In the genomic region with DNA sequence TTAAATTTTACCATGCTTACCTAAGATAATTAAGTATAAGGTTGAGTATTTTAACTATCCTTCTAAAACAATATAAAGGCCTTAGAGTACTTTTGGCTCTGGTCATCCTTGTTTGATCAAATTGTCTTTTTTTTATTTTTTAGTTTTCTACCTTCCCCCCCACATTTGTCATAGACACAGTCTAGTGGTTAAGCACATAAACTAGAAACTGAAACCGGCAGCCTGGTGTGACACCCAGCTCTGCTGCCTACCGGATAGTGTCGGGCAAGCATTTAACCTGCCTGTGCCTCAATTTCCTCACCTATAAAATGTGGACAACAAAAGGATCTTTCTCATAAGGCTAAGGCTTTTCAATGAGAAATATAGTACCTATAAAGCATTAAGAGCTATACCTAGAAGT, we compare ENCODE assay signal across 8 cellular contexts. TPM values are rescaled to one million over a fixed set of nuclear protein-coding genes. Genes with fewer than 3 reads are reported as not detected.
DNase-seq lines count a peak whose midpoint lies in the region; ATAC-seq and TF ChIP-seq lines count a peak whose summit lies in the region.

No MANE protein-coding gene starts in this region.

- DNase-seq in Karpas-422 (peak; percentile 86), NCI-H1105 treated with DMSO at 0.1 percent for 48 hours (lab: John Stamatoyannopoulos, UW) (no peak), amniotic stem cell (lab: John Stamatoyannopoulos, UW) (no peak), gastrocnemius medialis (no peak)
- DNase-seq in activated T-helper 2 cell treated with anti-CD3 and anti-CD28 coated beads, Interferon-gamma antibody, Interleukin-2, Interleukin-4, amounts not matched to agents 10 μg/mL and 5 μg/mL and 100 μg/mL, durations not matched to agents 14 hours and 24 hours and 36 hours (ENCODE audit: low spot score), result peak; percentile 48
- peak; percentile 38 to 51 (median 46) for DNase-seq in stimulated activated CD4-positive, alpha-beta T cell treated with anti-CD3 and anti-CD28 coated beads, TNF-alpha, amount 100 ng/mL, for 24 hours (ENCODE audit: low read depth in 3 of 3)

- H3K36me3 ChIP-seq in BLaER1 treated with 17β-estradiol and CSF1 and Interleukin-3, amounts not matched to agents 10 nM and 100 nM, result peaks cover 23 to 67% (median 46%) of the 10 kb centered on the region in 11 experiments
- H3K36me3 ChIP-seq in Karpas-422 (ENCODE audit: insufficient read depth, low read length) (peaks cover 26% of the 10 kb centered on the region), gastrocnemius medialis (no peaks in the 10 kb centered on the region)

- peak overlapping the region in 1 of 11 experiments; percentile 47; a peak in 1 of 22 replicates for H3K9ac ChIP-seq in BLaER1 treated with 17β-estradiol and CSF1 and Interleukin-3, amounts not matched to agents 10 nM and 100 nM
- H3K9ac ChIP-seq in Karpas-422 (ENCODE audit: low read length), result peak overlapping the region; percentile 67

- H3K27me3 ChIP-seq in BLaER1 treated with 17β-estradiol and CSF1 and Interleukin-3, amounts not matched to agents 10 nM and 100 nM, result no peaks in the 10 kb centered on the region
- no peaks in the 10 kb centered on the region for H3K27me3 ChIP-seq in Karpas-422 (ENCODE audit: low read length)
- H3K27me3 ChIP-seq in gastrocnemius medialis, result no peaks in the 10 kb centered on the region

- peak overlapping the region; percentile 83 for H3K27ac Mint-ChIP-seq in activated T-helper 2 cell treated with anti-CD3 and anti-CD28 coated beads, Interferon-gamma antibody, Interleukin-2, Interleukin-4, amounts not matched to agents 10 μg/mL and 5 μg/mL and 100 μg/mL, durations not matched to agents 14 hours and 24 hours and 36 hours

- peaks cover 0 to 19% (median 0%) of the 10 kb centered on the region in 11 experiments; a peak in 7 of 22 replicates for H4K20me1 ChIP-seq in BLaER1 treated with 17β-estradiol and CSF1 and Interleukin-3, amounts not matched to agents 10 nM and 100 nM
- H4K20me1 ChIP-seq in Karpas-422 (ENCODE audit: insufficient read depth, low read depth, low read length), result no peaks in the 10 kb centered on the region

- H3K36me3 Mint-ChIP-seq in activated T-helper 2 cell treated with anti-CD3 and anti-CD28 coated beads, Interferon-gamma antibody, Interleukin-2, Interleukin-4, amounts not matched to agents 10 μg/mL and 5 μg/mL and 100 μg/mL, durations not matched to agents 14 hours and 24 hours and 36 hours (ENCODE audit: low read depth), result peaks cover 9% of the 10 kb centered on the region

- peak overlapping the region; percentile 54 for H3K4me3 Mint-ChIP-seq in activated T-helper 2 cell treated with anti-CD3 and anti-CD28 coated beads, Interferon-gamma antibody, Interleukin-2, Interleukin-4, amounts not matched to agents 10 μg/mL and 5 μg/mL and 100 μg/mL, durations not matched to agents 14 hours and 24 hours and 36 hours (ENCODE audit: low read depth)

- in situ Hi-C loops in gastrocnemius medialis (cut with MboI; ENCODE audit: low sequenced_read_pairs in 4 of 4), result no loop called here

- peaks cover 12 to 38% (median 30%) of the 10 kb centered on the region in 11 experiments for H3K9me3 ChIP-seq in BLaER1 treated with 17β-estradiol and CSF1 and Interleukin-3, amounts not matched to agents 10 nM and 100 nM (replicated peaks in 1 of 11)
- no peaks in the 10 kb centered on the region for H3K9me3 ChIP-seq in Karpas-422 (ENCODE audit: low read length)
- no peaks in the 10 kb centered on the region for H3K9me3 ChIP-seq in gastrocnemius medialis

- H3K27me3 Mint-ChIP-seq in activated T-helper 2 cell treated with anti-CD3 and anti-CD28 coated beads, Interferon-gamma antibody, Interleukin-2, Interleukin-4, amounts not matched to agents 10 μg/mL and 5 μg/mL and 100 μg/mL, durations not matched to agents 14 hours and 24 hours and 36 hours (ENCODE audit: low read depth), result no peaks in the 10 kb centered on the region

- no peaks in the 10 kb centered on the region for H3K9me2 ChIP-seq in Karpas-422 (replicated peaks; ENCODE audit: insufficient read depth, low read length)

- no peak for TF ChIP-seq POLR2A in gastrocnemius medialis (IDR thresholded peaks at IDR 0.05)

- peak overlapping the region in 1 of 11 experiments; percentile 5; a peak in 1 of 22 replicates for H3K27ac ChIP-seq in BLaER1 treated with 17β-estradiol and CSF1 and Interleukin-3, amounts not matched to agents 10 nM and 100 nM
- H3K27ac ChIP-seq in Karpas-422 (ENCODE audit: low read length) (peak overlapping the region; percentile 96), gastrocnemius medialis (no peak overlapping the region)

- peak overlapping the region; percentile 43 to 81 (median 60); a peak in 21 of 22 replicates for H3K4me2 ChIP-seq in BLaER1 treated with 17β-estradiol and CSF1 and Interleukin-3, amounts not matched to agents 10 nM and 100 nM
- peak overlapping the region; percentile 99 for H3K4me2 ChIP-seq in Karpas-422 (ENCODE audit: low read depth, low read length, poor library complexity, severe bottlenecking)

- intact Hi-C loops in activated T-helper 2 cell treated with anti-CD3 and anti-CD28 coated beads, Interferon-gamma antibody, Interleukin-2, Interleukin-4, amounts not matched to agents 10 μg/mL and 5 μg/mL and 100 μg/mL, durations not matched to agents 14 hours and 24 hours and 36 hours (cut with micrococcal nuclease), result loop anchor here (2.0 kb wide), 2 partner anchors 54 to 58 kb away; no protein-coding TSS in a partner anchor
- intact Hi-C loops in gastrocnemius medialis (cut with DNase I; ENCODE audit: low total_unique reads), result no loop called here

- no peak overlapping the region for H2AFZ ChIP-seq in Karpas-422 (ENCODE audit: low read length)

- peaks cover 89% of the 10 kb centered on the region for H3K79me2 ChIP-seq in Karpas-422 (ENCODE audit: low read length)

- no peak overlapping the region; a peak in 1 of 20 replicates for H3K4me3 ChIP-seq in BLaER1 treated with 17β-estradiol and CSF1 and Interleukin-3, amounts not matched to agents 10 nM and 100 nM
- peak overlapping the region; percentile 65 for H3K4me3 ChIP-seq in Karpas-422 (ENCODE audit: low read length)
- peak overlapping the region in 1 of 4 donors; percentile 10 for H3K4me3 ChIP-seq in gastrocnemius medialis

- no peak for TF ChIP-seq CTCF in gastrocnemius medialis (IDR thresholded peaks at IDR 0.05 in 4 of 5, conservative IDR thresholded peaks at IDR 0.05 in 1 of 5)

- H3K4me1 Mint-ChIP-seq in activated T-helper 2 cell treated with anti-CD3 and anti-CD28 coated beads, Interferon-gamma antibody, Interleukin-2, Interleukin-4, amounts not matched to agents 10 μg/mL and 5 μg/mL and 100 μg/mL, durations not matched to agents 14 hours and 24 hours and 36 hours (ENCODE audit: low read depth), result peaks cover 46% of the 10 kb centered on the region

- peaks cover 7% of the 10 kb centered on the region for H3K9me3 Mint-ChIP-seq in activated T-helper 2 cell treated with anti-CD3 and anti-CD28 coated beads, Interferon-gamma antibody, Interleukin-2, Interleukin-4, amounts not matched to agents 10 μg/mL and 5 μg/mL and 100 μg/mL, durations not matched to agents 14 hours and 24 hours and 36 hours

- peaks cover 22 to 49% (median 33%) of the 10 kb centered on the region in 10 experiments for H3K4me1 ChIP-seq in BLaER1 treated with 17β-estradiol and CSF1 and Interleukin-3, amounts not matched to agents 10 nM and 100 nM
- H3K4me1 ChIP-seq in Karpas-422 (ENCODE audit: low read length), result peaks cover 60% of the 10 kb centered on the region
- peaks cover 18 to 36% of the 10 kb centered on the region in 2 donors for H3K4me1 ChIP-seq in gastrocnemius medialis

- ATAC-seq in GM21447 (IDR thresholded peaks at IDR 0.05; ENCODE audit: unreplicated experiment), result peak; percentile 78
- no peak for ATAC-seq in gastrocnemius medialis

RNA-seq across cellular contexts. Expression of a gene that starts 21.6 kb away (rescaled TPM):
- total RNA-seq in Karpas-422 (2014; rRNA removed; shearing (Covaris generic); ENCODE audit: low replicate concordance), result 112 and 124 TPM in 2 replicates
- 19.8 and 22.8 TPM in 2 replicates for total RNA-seq in activated T-helper 2 cell treated with anti-CD3 and anti-CD28 coated beads, Interferon-gamma antibody, Interleukin-2, Interleukin-4, amounts not matched to agents 10 μg/mL and 5 μg/mL and 100 μg/mL, durations not matched to agents 14 hours and 24 hours and 36 hours
- 10 to 100 TPM; 59.8 to 99.2 (median 88.6) TPM for total RNA-seq in gastrocnemius medialis

Comparison
In these comparisons a context has a peak if more than half of its experiments do, and no peak if none do; other contexts are left out.
1. DNase-seq: peak in Karpas-422 (single experiment), activated T-helper 2 cell treated with anti-CD3 and anti-CD28 coated beads, Interferon-gamma antibody, Interleukin-2, Interleukin-4, amounts not matched to agents 10 μg/mL and 5 μg/mL and 100 μg/mL, durations not matched to agents 14 hours and 24 hours and 36 hours (single experiment) and stimulated activated CD4-positive, alpha-beta T cell treated with anti-CD3 and anti-CD28 coated beads, TNF-alpha, amount 100 ng/mL, for 24 hours (3 of 3); none in NCI-H1105 treated with DMSO at 0.1 percent for 48 hours (single experiment), amniotic stem cell (single experiment) and gastrocnemius medialis (0 of 2).